8 cellular contexts compared by ENCODE assay signal in genomic region chr22:17706451-17706900, GRCh38.
DNase-seq lines count a peak whose midpoint lies in the region; TF ChIP-seq lines count a peak whose summit lies in the region.

No MANE protein-coding gene starts in this region.

- intact Hi-C loops in tibial artery (cut with DNase I; ENCODE audit: low total_unique reads), result loop anchor here (10.0 kb wide), 1 partner anchor 72 kb away; the partner anchor contains the start of gene BCL2L13

- peak overlapping the region; percentile 98 for H3K27ac Mint-ChIP-seq in HFFc6
- peak overlapping the region; percentile 95 for H3K27ac Mint-ChIP-seq in nephron progenitor cell

- peaks cover 47% of the 10 kb centered on the region for H3K4me1 Mint-ChIP-seq in HFFc6 (ENCODE audit: low read depth)
- peaks cover 5% of the 10 kb centered on the region for H3K4me1 Mint-ChIP-seq in nephron progenitor cell

- no peak for TF ChIP-seq POLR2A in NB4 (IDR thresholded peaks at IDR 0.05; ENCODE audit: extremely low read depth, insufficient read length)

- H3K36me3 Mint-ChIP-seq in HFFc6 (ENCODE audit: low read depth), result peaks cover 21% of the 10 kb centered on the region
- H3K36me3 Mint-ChIP-seq in nephron progenitor cell (ENCODE audit: low read depth), result peaks cover 44% of the 10 kb centered on the region

- no peaks in the 10 kb centered on the region for H3K9me3 ChIP-seq in tibial artery

- no peaks in the 10 kb centered on the region for H3K9me3 Mint-ChIP-seq in HFFc6
- H3K9me3 Mint-ChIP-seq in nephron progenitor cell, result no peaks in the 10 kb centered on the region

- H3K4me3 Mint-ChIP-seq in HFFc6 (peak overlapping the region; percentile 88), nephron progenitor cell (no peak overlapping the region)

- peak overlapping the region; percentile 67 to 78 for H3K27ac ChIP-seq in tibial artery

- TF ChIP-seq CTCF in HFFc6 (IDR thresholded peaks at IDR 0.05) (no peak), NB4 (IDR thresholded peaks at IDR 0.05; ENCODE audit: low read depth, low read length) (no peak), fibroblast of the aortic adventitia (IDR thresholded peaks at IDR 0.05; ENCODE audit: insufficient read depth, low read length) (no peak), nephron progenitor cell (IDR thresholded peaks at IDR 0.05) (no peak), tibial artery (IDR thresholded peaks at IDR 0.05) (no peak)

- H3K4me3 ChIP-seq in NB4 (ENCODE audit: low read depth, low read length), result peak overlapping the region; percentile 44
- peak overlapping the region; percentile 65 for H3K4me3 ChIP-seq in fibroblast of the aortic adventitia (ENCODE audit: low read depth, low read length)
- H3K4me3 ChIP-seq in tibial artery, result peak overlapping the region; percentile 40 to 47

- no peaks in the 10 kb centered on the region for H3K27me3 ChIP-seq in tibial artery

- H3K27me3 Mint-ChIP-seq in HFFc6 (ENCODE audit: insufficient read depth) (peaks cover 2% of the 10 kb centered on the region), nephron progenitor cell (ENCODE audit: low read depth, poor library complexity) (no peaks in the 10 kb centered on the region)

- DNase-seq in GM04504 (ENCODE audit: low read depth), result peak; percentile 84
- DNase-seq in HFFc6, result peak; percentile 91
- DNase-seq in NB4 (ENCODE audit: low read depth), result peak; percentile 87
- peak; percentile 29 for DNase-seq in activated T-cell treated with anti-CD3 and anti-CD28 coated beads for 48 hours (ENCODE audit: low read depth)
- peak; percentile 92 for DNase-seq in fibroblast of the aortic adventitia (ENCODE audit: low read depth)
- no peak for DNase-seq in nephron progenitor cell
- DNase-seq in tibial artery, result peak; percentile 69 to 81
- DNase-seq in NCI-H187 treated with DMSO at 0.1 percent for 48 hours (lab: John Stamatoyannopoulos, UW), result no peak

- peaks cover 0 to 21% (median 9%) of the 10 kb centered on the region in 4 donors for H3K4me1 ChIP-seq in tibial artery

- H3K36me3 ChIP-seq in tibial artery, result peaks cover 0 to 11% (median 8%) of the 10 kb centered on the region in 3 donors

Comparison
In these comparisons a context has a peak if more than half of its experiments do, and no peak if none do; other contexts are left out.
1. DNase-seq: peak in GM04504 (single experiment), HFFc6 (single experiment), NB4 (single experiment), activated T-cell treated with anti-CD3 and anti-CD28 coated beads for 48 hours (single experiment), fibroblast of the aortic adventitia (single experiment) and tibial artery (2 of 2); none in nephron progenitor cell (single experiment) and NCI-H187 treated with DMSO at 0.1 percent for 48 hours (single experiment).
2. Peak in every context shown above with its lines, with median percentiles within 50 percentile points of each other: H3K4me3 ChIP-seq.